Comparison of ENCODE assay signal across 16 cellular contexts in the genomic region with DNA sequence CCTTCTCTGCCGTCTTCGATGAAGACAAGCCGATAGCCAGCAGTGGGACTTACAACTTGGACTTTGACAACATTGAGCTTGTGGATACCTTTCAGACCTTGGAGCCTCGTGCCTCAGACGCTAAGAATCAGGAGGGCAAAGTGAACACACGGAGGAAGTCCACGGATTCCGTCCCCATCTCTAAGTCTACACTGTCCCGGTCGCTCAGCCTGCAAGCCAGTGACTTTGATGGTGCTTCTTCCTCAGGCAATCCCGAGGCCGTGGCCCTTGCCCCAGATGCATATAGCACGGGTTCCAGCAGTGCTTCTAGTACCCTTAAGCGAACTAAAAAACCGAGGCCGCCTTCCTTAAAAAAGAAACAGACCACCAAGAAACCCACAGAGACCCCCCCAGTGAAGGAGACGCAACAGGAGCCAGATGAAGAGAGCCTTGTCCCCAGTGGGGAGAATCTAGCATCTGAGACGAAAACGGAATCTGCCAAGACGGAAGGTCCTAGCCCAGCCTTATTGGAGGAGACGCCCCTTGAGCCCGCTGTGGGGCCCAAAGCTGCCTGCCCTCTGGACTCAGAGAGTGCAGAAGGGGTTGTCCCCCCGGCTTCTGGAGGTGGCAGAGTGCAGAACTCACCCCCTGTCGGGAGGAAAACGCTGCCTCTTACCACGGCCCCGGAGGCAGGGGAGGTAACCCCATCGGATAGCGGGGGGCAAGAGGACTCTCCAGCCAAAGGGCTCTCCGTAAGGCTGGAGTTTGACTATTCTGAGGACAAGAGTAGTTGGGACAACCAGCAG.
A peak's percentile ranks its signal among the peaks of the same experiment; 100 is the strongest.
DNase-seq lines count a peak whose midpoint lies in the region; ATAC-seq and TF ChIP-seq lines count a peak whose summit lies in the region.
"Had no signal": no experiment of that assay in that cellular context is flagged by ENCODE, and none has a peak within 500 bp of the region (broad histone marks: within the 10 kb centered on the region; RNA-seq: fewer than 3 reads in every experiment).

No MANE protein-coding gene starts in this region.

- TF ChIP-seq CTCF in MCF 10A (IDR thresholded peaks at IDR 0.05; ENCODE audit: unreplicated experiment), result no peak
- no peak for TF ChIP-seq CTCF in breast epithelium (IDR thresholded peaks at IDR 0.05)
- no peak for TF ChIP-seq CTCF in Panc1 (IDR thresholded peaks at IDR 0.05)
- TF ChIP-seq CTCF in glutamatergic neuron (IDR thresholded peaks at IDR 0.05; ENCODE audit: partially characterized antibody, unreplicated experiment), result no peak

- H3K4me1 ChIP-seq in breast epithelium (no peaks in the 10 kb centered on the region), Panc1 (ENCODE audit: control insufficient read depth, insufficient read depth, low read length) (no peaks in the 10 kb centered on the region)
- H3K4me1 ChIP-seq: HAP-1 had no signal

- BruUV-seq in MCF 10A (replicated peaks; lab: Mats Ljungman, UMichigan) (TSS peak; percentile 60), Panc1 (replicated peaks; lab: Mats Ljungman, UMichigan) (TSS peak; percentile 60)

- H3K4me3 ChIP-seq in breast epithelium (no peak overlapping the region), Panc1 (ENCODE audit: low read depth in 2 of 2, low read length in 2 of 2) (no peak overlapping the region)
- H3K4me3 ChIP-seq: HAP-1 had no signal

- no peaks in the 10 kb centered on the region for H3K27me3 Mint-ChIP-seq in MCF 10A (ENCODE audit: insufficient read depth, unreplicated experiment)
- H3K27me3 Mint-ChIP-seq in glutamatergic neuron (ENCODE audit: unreplicated experiment), result peaks cover 39% of the 10 kb centered on the region

- H3K36me3 ChIP-seq in breast epithelium (no peaks in the 10 kb centered on the region), Panc1 (ENCODE audit: control insufficient read depth, insufficient read depth, low read length) (peaks cover 4% of the 10 kb centered on the region)

- H3K4me1 Mint-ChIP-seq in MCF 10A (ENCODE audit: insufficient read depth, unreplicated experiment) (peaks cover 16% of the 10 kb centered on the region), glutamatergic neuron (ENCODE audit: low read depth, unreplicated experiment) (peaks cover 59% of the 10 kb centered on the region)

- ATAC-seq in Panc1, result no peak

- CTCF ChIA-PET in MCF 10A (lab: Yijun Ruan, JAX), result no interaction called here
- CTCF ChIA-PET in Panc1 (lab: Charles Lee), result interaction anchor here (0.7 kb wide), 1 partner anchor 1244 kb away, joined by 3 read pairs; no protein-coding TSS in a partner anchor

- H3K36me3 Mint-ChIP-seq in MCF 10A (ENCODE audit: insufficient read depth, unreplicated experiment), result peaks cover 86% of the 10 kb centered on the region
- peaks cover 22% of the 10 kb centered on the region for H3K36me3 Mint-ChIP-seq in glutamatergic neuron (ENCODE audit: unreplicated experiment)

- intact Hi-C loops in MCF 10A (cut with micrococcal nuclease) (no loop called here), breast epithelium (cut with DNase I; ENCODE audit: low total_unique reads) (loop anchor here (2.0 kb wide), 1 partner anchor 30 kb away; no protein-coding TSS in a partner anchor), Panc1 (cut with micrococcal nuclease; ENCODE audit: unreplicated experiment) (no loop called here)

- H3K9me3 ChIP-seq in breast epithelium (no peaks in the 10 kb centered on the region), Panc1 (ENCODE audit: control insufficient read depth, insufficient read depth, low read depth, low read length) (no peaks in the 10 kb centered on the region)
- H3K9me3 ChIP-seq: HAP-1 had no signal

- H3K4me3 Mint-ChIP-seq in MCF 10A (ENCODE audit: unreplicated experiment) (no peak overlapping the region), glutamatergic neuron (ENCODE audit: unreplicated experiment) (no peak overlapping the region)
- H3K4me3 Mint-ChIP-seq: CD4-positive, alpha-beta T cell; HFFc6 had no signal

- POLR2A ChIA-PET in MCF 10A (lab: Yijun Ruan, JAX), result no interaction called here
- POLR2A ChIA-PET in Panc1 (lab: Charles Lee), result no interaction called here

- TF ChIP-seq POLR2A in breast epithelium (IDR thresholded peaks at IDR 0.05), result no peak

- no peaks in the 10 kb centered on the region for H3K9me3 Mint-ChIP-seq in MCF 10A (ENCODE audit: unreplicated experiment)
- peaks cover 37% of the 10 kb centered on the region for H3K9me3 Mint-ChIP-seq in glutamatergic neuron (ENCODE audit: unreplicated experiment)
- H3K9me3 Mint-ChIP-seq: CD4-positive, alpha-beta T cell; HFFc6 had no signal

- DNase-seq in MCF 10A (ENCODE audit: unreplicated experiment) (no peak), breast epithelium (ENCODE audit: low spot score in 2 of 2) (no peak), Panc1 (ENCODE audit: low read depth, low spot score) (no peak), glutamatergic neuron (no peak), KG1 (lab: John Stamatoyannopoulos, UW) (no peak), DMS79 treated with DMSO at 0.1 percent for 48 hours (lab: John Stamatoyannopoulos, UW) (no peak)
- DNase-seq in activated CD4-positive, alpha-beta T cell treated with anti-CD3 and anti-CD28 coated beads for 1 hour, result no peak
- no peak for DNase-seq in activated CD4-positive, CD25-positive, alpha-beta regulatory T cell (lab: John Stamatoyannopoulos, UW)
- DNase-seq: AML-193; C1 segment of cervical spinal cord; CD4-positive, alpha-beta T cell; DMS79; EL; HFFc6 had no signal

- in situ Hi-C loops in Panc1 (cut with HindIII; ENCODE audit: low pct_unique_long_range_greater_than_20kb, low sequenced_read_pairs), result no loop called here

- H3K27ac Mint-ChIP-seq in MCF 10A (ENCODE audit: low read depth, unreplicated experiment) (peak overlapping the region; percentile 74), glutamatergic neuron (ENCODE audit: unreplicated experiment) (peak overlapping the region; percentile 46)
- H3K27ac Mint-ChIP-seq: CD4-positive, alpha-beta T cell; HFFc6 had no signal

- H3K27me3 ChIP-seq in breast epithelium (no peaks in the 10 kb centered on the region), Panc1 (ENCODE audit: control insufficient read depth, insufficient read depth, low read length) (no peaks in the 10 kb centered on the region)

- H3K27ac ChIP-seq in breast epithelium (no peak overlapping the region), Panc1 (ENCODE audit: low read length) (no peak overlapping the region)
- H3K27ac ChIP-seq: 22Rv1 had no signal
